Comparison of ENCODE assay signal across 11 cellular contexts in genomic region chr13:47459512-47459911, GRCh38.
DNase-seq lines count a peak whose midpoint lies in the region; ATAC-seq, FAIRE-seq and TF ChIP-seq lines count a peak whose summit lies in the region.
"Had no signal": no experiment of that assay in that cellular context is flagged by ENCODE, and none has a peak within 500 bp of the region (broad histone marks: within the 10 kb centered on the region; RNA-seq: fewer than 3 reads in every experiment).

No MANE protein-coding gene starts in this region.

- no peaks in the 10 kb centered on the region for H3K36me3 Mint-ChIP-seq in nephron (ENCODE audit: low read depth)
- H3K36me3 Mint-ChIP-seq: immature natural killer cell had no signal

- no peak overlapping the region for H3K4me3 Mint-ChIP-seq in nephron
- H3K4me3 Mint-ChIP-seq: immature natural killer cell had no signal

- H3K9me3 Mint-ChIP-seq in nephron, result peaks cover 5% of the 10 kb centered on the region

- peak in 2 of 3 experiments; percentile 21 to 24 for TF ChIP-seq CTCF in nephron (IDR thresholded peaks at IDR 0.05; ENCODE audit: unreplicated experiment in 3 of 3)

- no peaks in the 10 kb centered on the region for H3K27me3 Mint-ChIP-seq in nephron (ENCODE audit: low read depth)

- no peak for FAIRE-seq in HTR-8/SVneo (lab: Jason Lieb, UNC)

- no peaks in the 10 kb centered on the region for H3K4me1 Mint-ChIP-seq in nephron
- H3K4me1 Mint-ChIP-seq: immature natural killer cell had no signal

- ATAC-seq in GM21528 (IDR thresholded peaks at IDR 0.05; ENCODE audit: low FRiP score, unreplicated experiment), result no peak

- peak; percentile 52 for DNase-seq in EH (ENCODE audit: low read depth)
- peak; percentile 59 to 66 for DNase-seq in Kasumi-1 (lab: John Stamatoyannopoulos, UW)
- DNase-seq in amniotic epithelial cell (ENCODE audit: low read depth), result peak; percentile 25
- no peak for DNase-seq in NCI-H226
- DNase-seq in activated CD8-positive, alpha-beta memory T cell treated with anti-CD3 and anti-CD28 coated beads, Interleukin-2, amount 50 U/mL, for 4 hours, result no peak
- no peak for DNase-seq in HTR-8/SVneo (ENCODE audit: insufficient read length, low spot score)
- DNase-seq: immature natural killer cell, NCI-H1092 treated with DMSO at 0.1 percent for 48 hours, nucleus accumbens had no signal

- H3K27ac Mint-ChIP-seq in nephron, result no peak overlapping the region
- H3K27ac Mint-ChIP-seq: immature natural killer cell had no signal

Comparison
In these comparisons a context has a peak if more than half of its experiments do, and no peak if none do; other contexts are left out.
1. DNase-seq: peak in EH (single experiment), Kasumi-1 (2 of 2) and amniotic epithelial cell (single experiment); none in NCI-H226 (single experiment), activated CD8-positive, alpha-beta memory T cell treated with anti-CD3 and anti-CD28 coated beads, Interleukin-2, amount 50 U/mL, for 4 hours (single experiment) and HTR-8/SVneo (single experiment).